In the genomic region with DNA sequence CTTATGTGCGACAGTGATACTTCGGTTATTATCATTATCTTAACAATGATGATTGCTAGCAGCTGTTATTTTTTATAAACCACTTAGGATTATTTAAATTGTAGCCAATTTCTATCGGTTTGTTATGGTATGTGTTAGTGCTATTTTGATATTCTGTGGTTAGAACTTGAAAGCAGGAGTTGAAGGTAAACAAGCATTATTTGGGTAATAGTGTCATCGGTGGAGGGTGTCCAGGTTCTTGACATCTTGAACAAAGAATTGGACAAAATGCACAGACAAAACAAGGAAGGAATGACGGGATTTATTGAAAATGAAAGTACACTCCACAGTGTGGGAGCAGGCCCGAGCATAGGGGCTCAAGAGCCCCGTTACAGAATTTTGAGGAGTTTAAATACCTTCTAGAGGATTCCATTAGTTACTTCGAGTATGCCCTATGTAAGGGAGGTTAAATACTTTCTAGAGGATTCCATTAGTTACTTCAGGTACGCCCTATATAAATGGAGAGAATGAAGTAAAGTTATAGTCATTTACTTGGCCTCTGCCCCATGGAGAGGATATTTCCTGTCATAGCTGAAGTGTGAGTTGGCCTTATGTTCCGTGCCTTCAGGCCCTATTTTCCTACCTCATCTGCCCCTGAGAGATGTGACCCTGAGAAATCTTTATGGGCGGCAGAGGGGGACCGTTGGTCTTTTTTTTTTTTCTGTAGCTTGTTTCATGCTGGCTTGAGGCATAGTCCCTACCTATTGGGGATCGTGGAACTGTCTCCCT, we compare ENCODE assay signal across 16 cellular contexts. TPM values are rescaled to one million over a fixed set of nuclear protein-coding genes. Genes with fewer than 3 reads are reported as not detected.
A peak's percentile ranks its signal among the peaks of the same experiment; 100 is the strongest.
DNase-seq lines count a peak whose midpoint lies in the region; ATAC-seq and TF ChIP-seq lines count a peak whose summit lies in the region.
"Had no signal": no experiment of that assay in that cellular context is flagged by ENCODE, and none has a peak within 500 bp of the region (broad histone marks: within the 10 kb centered on the region; RNA-seq: fewer than 3 reads in every experiment).

No MANE protein-coding gene starts in this region.

- intact Hi-C loops in upper lobe of right lung (cut with DNase I), result no loop called here

- H3K4me1 Mint-ChIP-seq in activated CD8-positive, alpha-beta memory T cell treated with anti-CD3 and anti-CD28 coated beads, Interleukin-2, amount 10 ng/mL, durations not matched to agents 7 days and 5 days, result peaks cover 9% of the 10 kb centered on the region
- H3K4me1 Mint-ChIP-seq in immature natural killer cell, result peaks cover 19 to 25% of the 10 kb centered on the region in 2 donors
- H3K4me1 Mint-ChIP-seq: endodermal cell had no signal

- H3K36me3 ChIP-seq in adipocyte (ENCODE audit: control insufficient read depth, insufficient read depth, low read length, severe bottlenecking), result no peaks in the 10 kb centered on the region
- H3K36me3 ChIP-seq in upper lobe of right lung, result no peaks in the 10 kb centered on the region

- no peak for ATAC-seq in activated CD8-positive, alpha-beta memory T cell treated with anti-CD3 and anti-CD28 coated beads, Interleukin-2, amount 10 ng/mL, durations not matched to agents 7 days and 5 days
- ATAC-seq in upper lobe of right lung, result no peak
- no peak for ATAC-seq in GM19023 (IDR thresholded peaks at IDR 0.05; ENCODE audit: unreplicated experiment)
- ATAC-seq: heart left ventricle, psoas muscle had no signal

- CTCF ChIA-PET in activated CD8-positive, alpha-beta memory T cell treated with anti-CD3 and anti-CD28 coated beads, Interleukin-2, amount 10 ng/mL, durations not matched to agents 7 days and 5 days (lab: Charles Lee), result interaction anchor here (0.6 to 2.4 kb wide), 2 partner anchors 13 to 15 kb away, joined by 4 to 6 read pairs; partner anchors contain the start of gene MOB1B

- no peak overlapping the region for H3K4me3 Mint-ChIP-seq in activated CD8-positive, alpha-beta memory T cell treated with anti-CD3 and anti-CD28 coated beads, Interleukin-2, amount 10 ng/mL, durations not matched to agents 7 days and 5 days
- no peak overlapping the region for H3K4me3 Mint-ChIP-seq in immature natural killer cell
- H3K4me3 Mint-ChIP-seq: activated naive CD4-positive, alpha-beta T cell treated with anti-CD3 and anti-CD28 coated beads for 36 hours; endodermal cell had no signal

- H3K27me3 Mint-ChIP-seq in activated CD8-positive, alpha-beta memory T cell treated with anti-CD3 and anti-CD28 coated beads, Interleukin-2, amount 10 ng/mL, durations not matched to agents 7 days and 5 days, result no peaks in the 10 kb centered on the region
- no peaks in the 10 kb centered on the region for H3K27me3 Mint-ChIP-seq in immature natural killer cell (ENCODE audit: low read depth in 3 of 3)
- H3K27me3 Mint-ChIP-seq: CD4-positive, alpha-beta memory T cell had no signal

- no peaks in the 10 kb centered on the region for H3K4me1 ChIP-seq in adipocyte (ENCODE audit: control insufficient read depth, insufficient read depth, low read length)
- H3K4me1 ChIP-seq in upper lobe of right lung, result peaks cover 11% of the 10 kb centered on the region
- H3K4me1 ChIP-seq: psoas muscle had no signal

- H3K27ac Mint-ChIP-seq in activated CD8-positive, alpha-beta memory T cell treated with anti-CD3 and anti-CD28 coated beads, Interleukin-2, amount 10 ng/mL, durations not matched to agents 7 days and 5 days, result peak overlapping the region; percentile 59
- H3K27ac Mint-ChIP-seq in immature natural killer cell, result peak overlapping the region in 3 of 6 donors; percentile 3 to 55 (median 12)
- H3K27ac Mint-ChIP-seq: activated naive CD4-positive, alpha-beta T cell treated with anti-CD3 and anti-CD28 coated beads for 36 hours; endodermal cell had no signal

- H3K36me3 Mint-ChIP-seq in activated CD8-positive, alpha-beta memory T cell treated with anti-CD3 and anti-CD28 coated beads, Interleukin-2, amount 10 ng/mL, durations not matched to agents 7 days and 5 days, result peaks cover 26% of the 10 kb centered on the region
- H3K36me3 Mint-ChIP-seq in immature natural killer cell, result no peaks in the 10 kb centered on the region

- H3K9me3 ChIP-seq in adipocyte (ENCODE audit: control insufficient read depth, low read length) (no peaks in the 10 kb centered on the region), upper lobe of right lung (no peaks in the 10 kb centered on the region)
- H3K9me3 ChIP-seq: psoas muscle had no signal

- TF ChIP-seq CTCF in fibroblast of villous mesenchyme (IDR thresholded peaks at IDR 0.05; ENCODE audit: insufficient read depth, low read depth, low read length) (no peak), upper lobe of right lung (IDR thresholded peaks at IDR 0.05) (no peak)

- H3K9me3 Mint-ChIP-seq in activated CD8-positive, alpha-beta memory T cell treated with anti-CD3 and anti-CD28 coated beads, Interleukin-2, amount 10 ng/mL, durations not matched to agents 7 days and 5 days (ENCODE audit: low read depth), result peaks cover 3% of the 10 kb centered on the region
- no peaks in the 10 kb centered on the region for H3K9me3 Mint-ChIP-seq in immature natural killer cell

- no peak overlapping the region for H3K9ac ChIP-seq in adipocyte (ENCODE audit: low read length)

- H3K27me3 ChIP-seq in adipocyte (replicated peaks; ENCODE audit: control insufficient read depth, insufficient read depth, low read length) (no peaks in the 10 kb centered on the region), upper lobe of right lung (no peaks in the 10 kb centered on the region)
- H3K27me3 ChIP-seq: heart left ventricle had no signal

- no peak overlapping the region for H3K4me3 ChIP-seq in adipocyte (ENCODE audit: low read length)
- H3K4me3 ChIP-seq in fibroblast of villous mesenchyme (ENCODE audit: low read depth, low read length), result peak overlapping the region; percentile 26
- peak overlapping the region; percentile 43 for H3K4me3 ChIP-seq in upper lobe of right lung
- H3K4me3 ChIP-seq: psoas muscle had no signal

- H3K27ac ChIP-seq in upper lobe of right lung, result peak overlapping the region; percentile 44
- H3K27ac ChIP-seq: heart left ventricle, psoas muscle had no signal

- no peak for DNase-seq in activated CD8-positive, alpha-beta memory T cell treated with anti-CD3 and anti-CD28 coated beads, Interleukin-2, amount 10 ng/mL, durations not matched to agents 7 days and 5 days
- DNase-seq in activated CD8-positive, alpha-beta memory T cell treated with anti-CD3 and anti-CD28 coated beads, Interleukin-2, amount 50 U/mL, for 4 hours, result no peak
- peak; percentile 14 for DNase-seq in adipocyte (ENCODE audit: low read depth)
- peak; percentile 79 for DNase-seq in fibroblast of villous mesenchyme (ENCODE audit: low read depth)
- no peak for DNase-seq in upper lobe of right lung
- no peak for DNase-seq in immature natural killer cell
- DNase-seq in iPS-NIHi11 (ENCODE audit: low spot score), result no peak
- DNase-seq: 8988T; activated CD4-positive, CD25-positive, alpha-beta regulatory T cell; activated naive CD4-positive, alpha-beta T cell treated with anti-CD3 and anti-CD28 coated beads for 36 hours; CD4-positive, alpha-beta memory T cell; endodermal cell; heart left ventricle; NCI-H1048; psoas muscle had no signal

RNA-seq across cellular contexts. Expression of gene MOB1B, which starts 13.1 kb away (rescaled TPM):
- total RNA-seq in activated CD8-positive, alpha-beta memory T cell treated with anti-CD3 and anti-CD28 coated beads, Interleukin-2, amount 10 ng/mL, durations not matched to agents 7 days and 5 days, result 10 to 100 TPM; 14.8 to 20.4 TPM
- total RNA-seq in fibroblast of villous mesenchyme (12.9 and 15.5 TPM in 2 replicates), upper lobe of right lung (34.2 TPM)
- 1 to 10 TPM in 2 of 3 donors, not detected in 1; 1.6 to 1.9 TPM for polyA plus RNA-seq in immature natural killer cell

Comparison
In these comparisons a context has a peak if more than half of its experiments do, and no peak if none do; other contexts are left out.
1. DNase-seq: peak in adipocyte (single experiment) and fibroblast of villous mesenchyme (single experiment); none in activated CD8-positive, alpha-beta memory T cell treated with anti-CD3 and anti-CD28 coated beads, Interleukin-2, amount 10 ng/mL, durations not matched to agents 7 days and 5 days (single experiment), activated CD8-positive, alpha-beta memory T cell treated with anti-CD3 and anti-CD28 coated beads, Interleukin-2, amount 50 U/mL, for 4 hours (single experiment), upper lobe of right lung (single experiment), immature natural killer cell (0 of 3) and iPS-NIHi11 (single experiment).